ENCODE assay signal across 18 cellular contexts in the genomic region with DNA sequence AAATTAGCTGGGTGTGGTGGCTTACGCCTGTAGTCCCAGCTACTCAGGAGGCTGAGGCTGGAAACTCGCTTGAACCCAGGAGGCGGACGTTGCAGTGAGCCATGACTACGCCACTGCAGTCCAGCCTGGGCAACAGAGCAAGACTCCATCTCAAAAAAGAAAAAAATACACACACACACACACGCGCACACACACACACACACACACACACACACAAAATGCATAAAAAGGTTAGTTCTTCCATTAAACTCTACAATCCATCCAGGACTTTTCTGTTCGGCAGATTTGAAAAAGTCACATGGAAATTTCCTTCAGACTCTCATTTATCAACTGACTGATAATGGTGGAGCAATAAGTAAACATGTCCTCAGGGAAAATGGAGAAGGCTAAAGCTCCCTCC. TPM values are rescaled to one million over a fixed set of nuclear protein-coding genes. Genes with fewer than 3 reads are reported as not detected.
DNase-seq lines count a peak whose midpoint lies in the region; ATAC-seq, FAIRE-seq and TF ChIP-seq lines count a peak whose summit lies in the region.
"Had no signal": no experiment of that assay in that cellular context is flagged by ENCODE, and none has a peak within 500 bp of the region (broad histone marks: within the 10 kb centered on the region; RNA-seq: fewer than 3 reads in every experiment).

No MANE protein-coding gene starts in this region.

- no peak for TF ChIP-seq CTCF in Caco-2 (IDR thresholded peaks at IDR 0.05; ENCODE audit: insufficient read depth in 1 of 2, low read depth in 1 of 2, low read length in 1 of 2, severe bottlenecking in 1 of 2, unreplicated experiment in 1 of 2)
- no peak for TF ChIP-seq CTCF in HL-60 (IDR thresholded peaks at IDR 0.05; ENCODE audit: insufficient read depth, low read length)
- no peak for TF ChIP-seq CTCF in A673 (conservative IDR thresholded peaks at IDR 0.05; ENCODE audit: low read depth, low read length)
- TF ChIP-seq CTCF in esophagus muscularis mucosa (IDR thresholded peaks at IDR 0.05) = no peak
- TF ChIP-seq CTCF in osteocyte (IDR thresholded peaks at IDR 0.05) = no peak
- TF ChIP-seq CTCF in pancreas (IDR thresholded peaks at IDR 0.05) = no peak

- H3K4me1 Mint-ChIP-seq in Caco-2 (ENCODE audit: low read depth, unreplicated experiment) (peaks cover 17% of the 10 kb centered on the region), osteocyte (ENCODE audit: unreplicated experiment) (no peaks in the 10 kb centered on the region)
- H3K4me1 Mint-ChIP-seq: B cell; CD8-positive, alpha-beta memory T cell had no signal

- H3K27ac ChIP-seq in HL-60 (replicated peaks) (peak overlapping the region; percentile 70), A673 (ENCODE audit: low read depth, low read length, poor library complexity, severe bottlenecking) (no peak overlapping the region), esophagus muscularis mucosa (replicated peaks in 1 of 4) (no peak overlapping the region), pancreas (no peak overlapping the region)
- H3K27ac ChIP-seq: BLaER1 treated with 17β-estradiol and CSF1 and Interleukin-3, amounts not matched to agents 10 nM and 100 nM had no signal

- no peak for FAIRE-seq in pancreas (lab: Jason Lieb, UNC)
- FAIRE-seq: D721Med, G401.6, GM12891 had no signal

- no peaks in the 10 kb centered on the region for H3K27me3 Mint-ChIP-seq in Caco-2 (ENCODE audit: insufficient read depth, unreplicated experiment)
- no peaks in the 10 kb centered on the region for H3K27me3 Mint-ChIP-seq in osteocyte (ENCODE audit: unreplicated experiment)
- H3K27me3 Mint-ChIP-seq: B cell; CD8-positive, alpha-beta memory T cell had no signal

- ATAC-seq in pancreas = no peak
- ATAC-seq: HCT116 had no signal

- TF ChIP-seq POLR2A in esophagus muscularis mucosa (IDR thresholded peaks at IDR 0.05; ENCODE audit: low read depth) = no peak

- H3K36me3 Mint-ChIP-seq in Caco-2 (ENCODE audit: insufficient read depth, unreplicated experiment) = peaks cover 51% of the 10 kb centered on the region
- H3K36me3 Mint-ChIP-seq in osteocyte (ENCODE audit: unreplicated experiment) = peaks cover 44% of the 10 kb centered on the region

- H3K9me3 Mint-ChIP-seq in Caco-2 (ENCODE audit: unreplicated experiment) (no peaks in the 10 kb centered on the region), osteocyte (ENCODE audit: unreplicated experiment) (no peaks in the 10 kb centered on the region)
- H3K9me3 Mint-ChIP-seq: CD8-positive, alpha-beta memory T cell had no signal

- H3K4me1 ChIP-seq in Caco-2 (peaks cover 15% of the 10 kb centered on the region), A673 (ENCODE audit: insufficient read depth, low read length, poor library complexity, severe bottlenecking) (no peaks in the 10 kb centered on the region), esophagus muscularis mucosa (no peaks in the 10 kb centered on the region), pancreas (no peaks in the 10 kb centered on the region)
- H3K4me1 ChIP-seq: BLaER1 treated with 17β-estradiol and CSF1 and Interleukin-3, amounts not matched to agents 10 nM and 100 nM had no signal

- DNase-seq in Caco-2 (no peak), HL-60 (ENCODE audit: low read depth in 1 of 2, low spot score in 1 of 2) (no peak), islet precursor cell (peak; percentile 4), A673 (ENCODE audit: low spot score) (no peak), esophagus muscularis mucosa (ENCODE audit: extremely low spot score) (no peak), osteocyte (ENCODE audit: extremely low spot score, unreplicated experiment) (no peak), pancreas (no peak)
- DNase-seq: 8988T; CD8-positive, alpha-beta memory T cell; COR-L47; GOT3; H7 had no signal

- no TSS peak for BruUV-seq in Caco-2 (replicated peaks; lab: Mats Ljungman, UMichigan)
- BruUV-seq in A673 (replicated peaks; lab: Mats Ljungman, UMichigan) = no TSS peak

- CTCF ChIA-PET in Caco-2 (lab: Charles Lee) (no interaction called here), A673 (lab: Charles Lee) (no interaction called here)

- WGBS in esophagus muscularis mucosa = 85% methylated on average over 8 of the region's 8 CpGs
- 76 to 79% methylated on average over 8 of the region's 8 CpGs for WGBS in pancreas, 2 donors

- H3K4me3 ChIP-seq in Caco-2 (ENCODE audit: low read depth, low read length) (no peak overlapping the region), HL-60 (replicated peaks; ENCODE audit: insufficient read depth, low read length) (no peak overlapping the region), A673 (ENCODE audit: low read depth, low read length, poor library complexity, severe bottlenecking) (no peak overlapping the region), esophagus muscularis mucosa (no peak overlapping the region), pancreas (no peak overlapping the region)
- H3K4me3 ChIP-seq: BLaER1 treated with 17β-estradiol and CSF1 and Interleukin-3, amounts not matched to agents 10 nM and 100 nM had no signal

- H3K4me3 Mint-ChIP-seq in Caco-2 (ENCODE audit: unreplicated experiment) (no peak overlapping the region), osteocyte (ENCODE audit: unreplicated experiment) (no peak overlapping the region)
- H3K4me3 Mint-ChIP-seq: B cell; CD8-positive, alpha-beta memory T cell had no signal

- no peak for TF ChIP-seq EP300 in esophagus muscularis mucosa (IDR thresholded peaks at IDR 0.05)

- intact Hi-C loops in Caco-2 (cut with micrococcal nuclease; ENCODE audit: unreplicated experiment) = no loop called here
- intact Hi-C loops in A673 (cut with micrococcal nuclease; ENCODE audit: unreplicated experiment) = no loop called here
- intact Hi-C loops in esophagus muscularis mucosa (cut with DNase I) = no loop called here
- intact Hi-C loops in pancreas (cut with DNase I) = no loop called here

- POLR2A ChIA-PET in Caco-2 (lab: Charles Lee) = no interaction called here
- POLR2A ChIA-PET in A673 (lab: Charles Lee; ENCODE audit: low non-redundant PET) = no interaction called here

- H3K27me3 ChIP-seq in Caco-2 (replicated peaks; ENCODE audit: control insufficient read depth, insufficient read depth, low read length) (no peaks in the 10 kb centered on the region), HL-60 (ENCODE audit: insufficient read depth, poor library complexity, severe bottlenecking) (no peaks in the 10 kb centered on the region), A673 (replicated peaks; ENCODE audit: insufficient read depth, low read depth, low read length, poor library complexity) (no peaks in the 10 kb centered on the region), esophagus muscularis mucosa (no peaks in the 10 kb centered on the region), pancreas (no peaks in the 10 kb centered on the region)
- H3K27me3 ChIP-seq: BLaER1 treated with 17β-estradiol and CSF1 and Interleukin-3, amounts not matched to agents 10 nM and 100 nM had no signal

- peak overlapping the region; percentile 51 for H3K27ac Mint-ChIP-seq in Caco-2 (ENCODE audit: unreplicated experiment)
- no peak overlapping the region for H3K27ac Mint-ChIP-seq in osteocyte (ENCODE audit: unreplicated experiment)
- H3K27ac Mint-ChIP-seq: B cell had no signal

- H3K36me3 ChIP-seq in Caco-2 (ENCODE audit: control insufficient read depth, insufficient read depth, low read length) = no peaks in the 10 kb centered on the region; the same call in 1 of the 2 replicates
- H3K36me3 ChIP-seq in A673 (ENCODE audit: insufficient read depth, low read length, poor library complexity, severe bottlenecking) = peaks cover 6% of the 10 kb centered on the region
- H3K36me3 ChIP-seq in esophagus muscularis mucosa = peaks cover 64 to 94% (median 83%) of the 10 kb centered on the region in 4 donors
- H3K36me3 ChIP-seq in pancreas = peaks cover 2 to 36% (median 3%) of the 10 kb centered on the region in 3 donors

- H3K9me3 ChIP-seq in Caco-2 = no peaks in the 10 kb centered on the region
- no peaks in the 10 kb centered on the region for H3K9me3 ChIP-seq in A673 (ENCODE audit: low read depth, low read length, poor library complexity, severe bottlenecking)
- H3K9me3 ChIP-seq in esophagus muscularis mucosa = no peaks in the 10 kb centered on the region
- no peaks in the 10 kb centered on the region for H3K9me3 ChIP-seq in pancreas
- H3K9me3 ChIP-seq: BLaER1 treated with 17β-estradiol and CSF1 and Interleukin-3, amounts not matched to agents 10 nM and 100 nM had no signal

RNA-seq across cellular contexts. Expression of gene VPS33A, which starts 9.2 kb away (rescaled TPM):
- 34.9 and 36.5 TPM in 2 replicates for total RNA-seq in Caco-2 (2022)
- 34.3 and 35.3 TPM in 2 replicates for total RNA-seq in A673 (2021)
- total RNA-seq in esophagus muscularis mucosa = 10 to 100 TPM; 12.5 to 15.7 (median 14.7) TPM
- 22.2 and 23.1 TPM in 2 replicates for total RNA-seq in osteocyte
- 10 to 100 TPM in 1 of 6 donors, 1 to 10 TPM in 5; 4.5 to 12.0 (median 6.6) TPM for total RNA-seq in pancreas
- polyA plus RNA-seq in pancreas = 1 to 10 TPM; 4.2 to 7.6 TPM

RNA-seq across cellular contexts. Expression of gene DIABLO, which starts 49.6 kb away (rescaled TPM):
- total RNA-seq in Caco-2 (2022) (76.1 and 86.6 TPM in 2 replicates), A673 (2021) (72.0 and 72.2 TPM in 2 replicates), esophagus muscularis mucosa (10 to 100 TPM; 30.8 to 43.6 (median 39.3) TPM), osteocyte (51.5 and 61.1 TPM in 2 replicates), pancreas (10 to 100 TPM; 13.2 to 20.6 (median 18.0) TPM)
- 10 to 100 TPM; 18.4 to 42.1 TPM for polyA plus RNA-seq in pancreas
